Comparison of ENCODE assay signal across 9 cellular contexts in the genomic region with DNA sequence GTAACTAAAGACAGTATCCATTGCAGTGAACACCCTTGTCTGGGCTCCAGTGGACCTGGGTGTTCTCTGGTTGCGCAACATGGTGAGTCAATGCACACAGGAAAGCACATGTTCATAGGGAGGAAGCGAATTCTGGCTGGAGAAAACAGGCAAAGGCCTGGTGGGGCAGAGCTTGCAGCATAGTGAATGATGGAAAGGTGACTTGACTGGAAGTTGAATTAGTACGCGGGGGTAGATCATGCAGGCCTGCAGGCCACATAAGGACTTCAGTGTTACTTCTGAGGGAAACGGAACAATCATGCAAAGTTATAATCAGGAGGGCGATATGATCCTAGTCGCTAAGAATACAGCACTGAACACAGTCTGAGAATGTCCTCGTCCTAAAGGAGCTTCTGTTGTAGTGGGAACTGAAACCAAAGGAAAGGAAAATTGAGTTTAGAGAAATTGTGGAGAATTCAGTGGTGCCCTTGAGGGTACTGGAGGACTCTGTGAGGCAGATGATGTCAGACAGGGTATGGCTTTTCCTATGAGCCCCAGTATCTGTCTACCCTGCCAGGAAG.
DNase-seq lines count a peak whose midpoint lies in the region; ATAC-seq, FAIRE-seq and TF ChIP-seq lines count a peak whose summit lies in the region.
"Had no signal": no experiment of that assay in that cellular context is flagged by ENCODE, and none has a peak within 500 bp of the region (broad histone marks: within the 10 kb centered on the region; RNA-seq: fewer than 3 reads in every experiment).

No MANE protein-coding gene starts in this region.

- no peaks in the 10 kb centered on the region for H3K36me3 ChIP-seq in skeletal muscle satellite cell (ENCODE audit: insufficient read depth, low read length)
- H3K36me3 ChIP-seq: SJCRH30 had no signal

- H3K27me3 ChIP-seq in skeletal muscle satellite cell (ENCODE audit: control insufficient read depth, insufficient read depth, low read length), result no peaks in the 10 kb centered on the region
- H3K27me3 ChIP-seq: SJCRH30 had no signal

- H3K4me1 ChIP-seq in skeletal muscle satellite cell (ENCODE audit: control insufficient read depth, insufficient read depth, low read length), result peaks cover 22% of the 10 kb centered on the region
- H3K4me1 ChIP-seq: SJCRH30 had no signal

- peak; percentile 38 for FAIRE-seq in H54 (lab: Jason Lieb, UNC)

- peak overlapping the region; percentile 28 for H3K4me2 ChIP-seq in skeletal muscle satellite cell (ENCODE audit: low read length)

- no peaks in the 10 kb centered on the region for H3K9me3 ChIP-seq in skeletal muscle satellite cell (replicated peaks; ENCODE audit: low read length)
- H3K9me3 ChIP-seq: SJCRH30 had no signal

- H3K9ac ChIP-seq in skeletal muscle satellite cell (ENCODE audit: low read depth, low read length), result peak overlapping the region; percentile 26

- intact Hi-C loops in head of caudate nucleus (cut with DNase I), result no loop called here

- TF ChIP-seq POLR2A in H54 (IDR thresholded peaks at IDR 0.05; ENCODE audit: low read depth, low read length), result no peak

- DNase-seq in H54 (ENCODE audit: insufficient read length, low spot score) (peak; percentile 44), SKM-1 (lab: John Stamatoyannopoulos, UW; ENCODE audit: unreplicated experiment) (peak; percentile 77), head of caudate nucleus (peak in 36 of 42 donors; percentile 4 to 71 (median 32))
- no peak for DNase-seq in stimulated activated naive CD8-positive, alpha-beta T cell treated with anti-CD3 and anti-CD28 coated beads, Interleukin-15, Interleukin-2, amounts not matched to agents 100 U/mL and 50 U/mL, for 24 hours
- no peak for DNase-seq in activated naive CD4-positive, alpha-beta T cell (lab: John Stamatoyannopoulos, UW)
- DNase-seq: SJCRH30 had no signal

- no peak for ATAC-seq in stimulated activated naive CD8-positive, alpha-beta T cell treated with anti-CD3 and anti-CD28 coated beads, Interleukin-15, Interleukin-2, amounts not matched to agents 100 U/mL and 50 U/mL, for 24 hours
- ATAC-seq in HG03469 (IDR thresholded peaks at IDR 0.05; ENCODE audit: unreplicated experiment) (no peak), HG03139 (IDR thresholded peaks at IDR 0.05; ENCODE audit: unreplicated experiment) (no peak)

- H3K4me3 ChIP-seq in skeletal muscle satellite cell (ENCODE audit: low read length), result no peak overlapping the region
- H3K4me3 ChIP-seq: SJCRH30 had no signal

Comparison
In these comparisons a context has a peak if more than half of its experiments do, and no peak if none do; other contexts are left out.
1. DNase-seq: peak in H54 (single experiment), SKM-1 (single experiment) and head of caudate nucleus (36 of 42); none in stimulated activated naive CD8-positive, alpha-beta T cell treated with anti-CD3 and anti-CD28 coated beads, Interleukin-15, Interleukin-2, amounts not matched to agents 100 U/mL and 50 U/mL, for 24 hours (single experiment) and activated naive CD4-positive, alpha-beta T cell (0 of 4).